1 cellular context compared by ENCODE assay signal in the genomic region with DNA sequence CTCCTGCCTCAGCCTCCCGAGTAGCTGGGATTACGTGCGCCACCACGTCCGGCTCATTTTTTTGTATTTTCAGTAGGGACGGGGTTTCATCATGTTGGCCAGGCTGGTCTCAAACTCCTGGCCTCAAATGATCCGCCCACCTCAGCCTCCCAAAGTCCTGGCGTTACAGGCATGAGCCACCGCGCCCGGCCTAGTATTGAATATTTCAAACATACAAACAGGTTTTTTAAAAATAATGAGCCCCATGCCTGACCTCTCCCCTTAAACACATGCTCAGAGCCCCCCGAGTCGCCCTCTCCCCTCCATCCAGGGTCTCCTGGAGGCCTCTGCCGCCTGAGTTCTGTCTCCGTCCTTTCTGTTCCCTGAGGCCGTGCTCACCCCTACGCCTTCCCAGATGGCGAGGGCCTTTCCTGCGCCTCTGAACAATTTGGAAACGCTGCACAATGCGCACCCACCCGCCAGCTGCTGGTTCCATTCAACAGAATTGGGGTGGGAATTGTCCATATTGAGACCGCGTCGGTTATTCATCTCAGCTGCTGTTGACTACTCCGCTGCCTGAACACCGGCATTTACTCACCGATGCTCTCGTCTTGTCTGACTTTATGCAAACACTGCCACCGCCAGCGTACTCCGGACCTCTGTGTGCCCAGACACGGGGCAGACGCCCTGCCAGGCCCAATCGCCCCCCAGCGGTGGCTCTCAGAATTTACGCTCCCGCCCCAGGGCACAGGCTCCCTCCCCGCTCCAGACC.
TF ChIP-seq lines count a peak whose summit lies in the region.

No MANE protein-coding gene starts in this region.

TF ChIP-seq in endothelial cell of umbilical vein, 7 proteins besides CTCF, POLR2A, EP300 and RAD21:
- TF ChIP-seq, protein P1, sequence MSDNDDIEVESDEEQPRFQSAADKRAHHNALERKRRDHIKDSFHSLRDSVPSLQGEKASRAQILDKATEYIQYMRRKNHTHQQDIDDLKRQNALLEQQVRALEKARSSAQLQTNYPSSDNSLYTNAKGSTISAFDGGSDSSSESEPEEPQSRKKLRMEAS (IDR thresholded peaks at IDR 0.05; ENCODE audit: insufficient read depth, insufficient read length): no peak
- TF ChIP-seq GATA2 (IDR thresholded peaks at IDR 0.05; ENCODE audit: insufficient read depth, insufficient read length, low read depth, low read length) (no peak), EZH2 (IDR thresholded peaks at IDR 0.05; ENCODE audit: borderline replicate concordance, low read depth, low read length, severe bottlenecking) (no peak), JUN (IDR thresholded peaks at IDR 0.05; ENCODE audit: borderline replicate concordance, insufficient read depth, insufficient read length, low read depth) (no peak)
